Comparison of ENCODE assay signal across 9 cellular contexts in the genomic region with DNA sequence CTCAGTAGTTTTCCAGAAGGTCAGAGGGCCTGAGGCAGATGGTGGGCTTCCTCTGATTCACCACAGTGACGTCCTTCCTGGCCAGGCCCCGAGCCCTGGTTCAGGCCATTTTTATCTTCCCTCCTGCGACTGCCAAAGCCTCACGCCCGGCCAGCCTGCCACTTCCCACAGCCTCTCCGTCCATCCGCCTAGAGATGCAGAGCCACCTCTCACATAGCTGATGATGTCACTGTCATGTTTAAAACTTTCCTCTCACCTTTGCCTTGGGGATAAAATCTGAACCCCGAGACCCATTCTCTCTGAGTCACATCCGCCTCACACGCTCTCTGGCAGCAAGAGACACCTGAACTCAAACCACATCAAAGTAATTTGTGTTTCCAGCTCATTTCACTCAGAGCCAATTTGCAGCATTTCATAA.
DNase-seq lines count a peak whose midpoint lies in the region; ATAC-seq and TF ChIP-seq lines count a peak whose summit lies in the region.
"Had no signal": no experiment of that assay in that cellular context is flagged by ENCODE, and none has a peak within 500 bp of the region (broad histone marks: within the 10 kb centered on the region; RNA-seq: fewer than 3 reads in every experiment).

No MANE protein-coding gene starts in this region.

- H3K4ac ChIP-seq in neuronal stem cell (ENCODE audit: low read length), result no peak overlapping the region

- no peak overlapping the region for H3K4me2 ChIP-seq in neuronal stem cell (ENCODE audit: insufficient read depth, low read length, poor library complexity, severe bottlenecking)

- no peak overlapping the region for H4K91ac ChIP-seq in neuronal stem cell (ENCODE audit: low read depth, low read length, poor library complexity)

- no peak overlapping the region for H3K18ac ChIP-seq in neuronal stem cell (ENCODE audit: low read length)

- H2BK120ac ChIP-seq in neuronal stem cell (ENCODE audit: low read depth, low read length), result no peak overlapping the region

- no CpG with 5 or more reads among the region's 10 CpGs for WGBS in neuronal stem cell (ENCODE audit: extremely low coverage in 2 of 2, insufficient read length in 2 of 2, insufficient replicate concordance in 1 of 2), 2 donors

- no peak overlapping the region for H2AK5ac ChIP-seq in neuronal stem cell (ENCODE audit: low read depth, low read length)

- H3K27me3 ChIP-seq in neuronal stem cell (ENCODE audit: control insufficient read depth in 3 of 3, insufficient read depth in 3 of 3, low read depth in 1 of 3, low read length in 3 of 3), result peaks cover 0 to 3% (median 0%) of the 10 kb centered on the region in 3 experiments

- no peak overlapping the region for H3K23ac ChIP-seq in neuronal stem cell (ENCODE audit: low read depth, low read length, poor library complexity)

- no peak overlapping the region for H4K8ac ChIP-seq in neuronal stem cell (ENCODE audit: low read depth, low read length)

- peak; percentile 2 for DNase-seq in Daoy (ENCODE audit: low read depth)
- peak; percentile 40 to 86 (median 61) for DNase-seq in T-helper 1 cell
- peak; percentile 24 for DNase-seq in astrocyte of the cerebellum (ENCODE audit: low read depth)
- peak; percentile 69 for DNase-seq in stimulated activated CD4-positive, alpha-beta T cell treated with anti-CD3 and anti-CD28 coated beads, Interleukin-4, amount 100 ng/mL, for 1 hour
- DNase-seq in caudate nucleus (lab: John Stamatoyannopoulos, UW), result no peak
- DNase-seq in neuronal stem cell (ENCODE audit: low spot score), result no peak
- no peak for DNase-seq in NCI-H1417 (lab: John Stamatoyannopoulos, UW)

- H3K14ac ChIP-seq in neuronal stem cell (ENCODE audit: low read length), result no peak overlapping the region

- no peak overlapping the region for H3K9ac ChIP-seq in neuronal stem cell (ENCODE audit: low read depth, low read length, poor library complexity)

- in situ Hi-C loops in astrocyte of the cerebellum (cut with HindIII; ENCODE audit: low sequenced_read_pairs), result no loop called here

- no peaks in the 10 kb centered on the region for H3K4me1 ChIP-seq in neuronal stem cell (ENCODE audit: control insufficient read depth in 2 of 2, insufficient read depth in 1 of 2, low read depth in 1 of 2, low read length in 2 of 2)

- H3K79me1 ChIP-seq in neuronal stem cell (ENCODE audit: low read depth, low read length), result no peaks in the 10 kb centered on the region

- no peak overlapping the region for H2BK5ac ChIP-seq in neuronal stem cell (ENCODE audit: low read length)

- no peak overlapping the region for H2AFZ ChIP-seq in neuronal stem cell (ENCODE audit: low read length)

- no peak overlapping the region for H3K4me3 ChIP-seq in astrocyte of the cerebellum (ENCODE audit: low read depth, low read length)
- no peak overlapping the region for H3K4me3 ChIP-seq in neuronal stem cell (ENCODE audit: low read length in 2 of 2)
- H3K4me3 ChIP-seq: thoracic aorta had no signal

- ATAC-seq in HG02571 (IDR thresholded peaks at IDR 0.05; ENCODE audit: unreplicated experiment), result peak; percentile 62

- H2BK15ac ChIP-seq in neuronal stem cell (ENCODE audit: low read length), result no peak overlapping the region

- no peaks in the 10 kb centered on the region for H3K36me3 ChIP-seq in neuronal stem cell (replicated peaks in 1 of 2; ENCODE audit: control insufficient read depth in 2 of 2, insufficient read depth in 2 of 2, low read length in 2 of 2)
- H3K36me3 ChIP-seq: thoracic aorta had no signal

- H3K9me3 ChIP-seq in neuronal stem cell (replicated peaks in 1 of 2; ENCODE audit: control insufficient read depth in 2 of 2, insufficient read depth in 1 of 2, low read depth in 1 of 2, low read length in 2 of 2), result peaks cover 0 to 2% of the 10 kb centered on the region in 2 donors
- H3K9me3 ChIP-seq: thoracic aorta had no signal

- no peak overlapping the region for H2BK12ac ChIP-seq in neuronal stem cell (ENCODE audit: low read length)

- no peak for TF ChIP-seq CTCF in astrocyte of the cerebellum (IDR thresholded peaks at IDR 0.05; ENCODE audit: low read depth, low read length, missing control alignments)

- H3K27ac ChIP-seq in caudate nucleus (ENCODE audit: low read depth, low read length), result no peak overlapping the region
- no peak overlapping the region for H3K27ac ChIP-seq in neuronal stem cell (replicated peaks; ENCODE audit: low read length)
- H3K27ac ChIP-seq: thoracic aorta had no signal

Comparison
In these comparisons a context has a peak if more than half of its experiments do, and no peak if none do; other contexts are left out.
1. DNase-seq: peak in Daoy (single experiment), T-helper 1 cell (5 of 5), astrocyte of the cerebellum (single experiment) and stimulated activated CD4-positive, alpha-beta T cell treated with anti-CD3 and anti-CD28 coated beads, Interleukin-4, amount 100 ng/mL, for 1 hour (single experiment); none in caudate nucleus (0 of 61), neuronal stem cell (single experiment) and NCI-H1417 (0 of 3).